Comparison of ENCODE assay signal across 2 cellular contexts in genomic region chr19:42335374-42335936, GRCh38.
TF ChIP-seq lines count a peak whose summit lies in the region.

No MANE protein-coding gene starts in this region.

TF ChIP-seq in HEK293, 187 proteins besides CTCF, POLR2A, EP300 and RAD21 (continued from another document):
- TF ChIP-seq REST (tag by site-specific recombination; IDR thresholded peaks at IDR 0.05) = no peak
- TF ChIP-seq ZBTB17 (tag by site-specific recombination; IDR thresholded peaks at IDR 0.05) = peak; percentile 46; the same call in 1 of the 2 replicates
- TF ChIP-seq ZEB2 (tag by site-specific recombination; IDR thresholded peaks at IDR 0.05) = no peak
TF ChIP-seq in HEK293: peak in this region for 3.

TF ChIP-seq in GM23338, 12 proteins besides CTCF, POLR2A, EP300 and RAD21 (continued from another document):
- TF ChIP-seq ZNF462 (CRISPR knock-in tag; IDR thresholded peaks at IDR 0.05) = no peak
- no peak for TF ChIP-seq EZH2 (IDR thresholded peaks at IDR 0.05; ENCODE audit: low read depth, unreplicated experiment)
- no peak for TF ChIP-seq POLR2AphosphoS5 (IDR thresholded peaks at IDR 0.05; ENCODE audit: low read depth)
- TF ChIP-seq NANOG (IDR thresholded peaks at IDR 0.05; ENCODE audit: borderline replicate concordance) = no peak
- no peak for TF ChIP-seq ZNF331 (CRISPR knock-in tag; IDR thresholded peaks at IDR 0.05; ENCODE audit: low read depth)
- no peak for TF ChIP-seq ZNF114 (CRISPR knock-in tag; IDR thresholded peaks at IDR 0.05)
- TF ChIP-seq STAT1 (IDR thresholded peaks at IDR 0.05; ENCODE audit: unreplicated experiment) = no peak
TF ChIP-seq in GM23338: peak in this region for 0.
